Comparison of ENCODE assay signal across 1 cellular context in genomic region chr22:26174280-26174679, GRCh38.
A peak's percentile ranks its signal among the peaks of the same experiment; 100 is the strongest.
TF ChIP-seq lines count a peak whose summit lies in the region.

No MANE protein-coding gene starts in this region.

TF ChIP-seq in HepG2, 621 proteins besides CTCF, POLR2A, EP300 and RAD21:
- TF ChIP-seq HNF4G (IDR thresholded peaks at IDR 0.05; ENCODE audit: borderline replicate concordance, low read depth, low read length) (peak; percentile 83), HNF4G (CRISPR knock-in tag; IDR thresholded peaks at IDR 0.05; ENCODE audit: borderline replicate concordance, low read depth) (no peak), ELK4 (CRISPR knock-in tag; IDR thresholded peaks at IDR 0.05; ENCODE audit: borderline replicate concordance) (no peak), FOXA1 (IDR thresholded peaks at IDR 0.05) (no peak), FOXA1 (CRISPR knock-in tag; IDR thresholded peaks at IDR 0.05) (peak; percentile 21; the same call in 1 of the 2 replicates), STAG1 (CRISPR knock-in tag; IDR thresholded peaks at IDR 0.05) (peak; percentile 65), TERF1 (CRISPR knock-in tag; IDR thresholded peaks at IDR 0.05) (no peak), HNF4A (CRISPR knock-in tag; IDR thresholded peaks at IDR 0.05) (peak; percentile 82), ISL2 (CRISPR knock-in tag; IDR thresholded peaks at IDR 0.05) (no peak), ZNF343 (CRISPR knock-in tag; IDR thresholded peaks at IDR 0.05) (no peak), SMC3 (IDR thresholded peaks at IDR 0.05; ENCODE audit: low read length) (peak; percentile 59; the same call in 1 of the 2 replicates), NFIB (CRISPR knock-in tag; IDR thresholded peaks at IDR 0.05; ENCODE audit: borderline replicate concordance) (no peak), MYC (CRISPR knock-in tag; IDR thresholded peaks at IDR 0.05; ENCODE audit: borderline replicate concordance) (no peak), ARID5B (CRISPR knock-in tag; IDR thresholded peaks at IDR 0.05) (0 out of 2 replicates have a peak, but pooled peaks have one; percentile 16), FOXA3 (CRISPR knock-in tag; IDR thresholded peaks at IDR 0.05) (0 out of 2 replicates have a peak, but pooled peaks have one; percentile 8), ZNF317 (CRISPR knock-in tag; IDR thresholded peaks at IDR 0.05) (no peak), GATA4 (IDR thresholded peaks at IDR 0.05; ENCODE audit: borderline replicate concordance, low read depth) (no peak)
